Comparison of ENCODE assay signal across 18 cellular contexts in genomic region chr22:39231197-39231950, GRCh38.
"Had no signal": no experiment of that assay in that cellular context is flagged by ENCODE, and none has a peak within 500 bp of the region (broad histone marks: within the 10 kb centered on the region; RNA-seq: fewer than 3 reads in every experiment).

No MANE protein-coding gene starts in this region.

- H3K4me3 ChIP-seq: coronary artery, esophagus squamous epithelium, gastroesophageal sphincter, left lung, smooth muscle cell, thyroid gland had no signal

- H3K9me3 ChIP-seq: esophagus squamous epithelium, gastroesophageal sphincter, left lung, thyroid gland had no signal

- H3K27me3 ChIP-seq: thyroid gland had no signal

- H3K36me3 ChIP-seq: thyroid gland had no signal

- ATAC-seq: activated naive CD8-positive, alpha-beta T cell treated with anti-CD3 and anti-CD28 coated beads, Interleukin-2, amount 50 U/mL, for 24 hours; activated T-cell treated with anti-CD3 and anti-CD28 coated beads, Interleukin-2, amount 50 U/mL, for 72 hours; gastroesophageal sphincter; left lung had no signal

- DNase-seq: activated CD4-positive, alpha-beta memory T cell treated with anti-CD3 and anti-CD28 coated beads for 36 hours; activated CD4-positive, alpha-beta T cell treated with anti-CD3 and anti-CD28 coated beads for 48 hours; activated effector memory CD4-positive, alpha-beta T cell treated with Interleukin-2 at 50 U/mL for 16 hours; activated naive CD4-positive, alpha-beta T cell treated with anti-CD3 and anti-CD28 coated beads for 36 hours; activated naive CD8-positive, alpha-beta T cell treated with anti-CD3 and anti-CD28 coated beads, Interleukin-2, amount 50 U/mL, for 24 hours; activated T-cell treated with anti-CD3 and anti-CD28 coated beads, Interleukin-2, amount 50 U/mL, for 72 hours; cerebellar nuclear complex; esophagus squamous epithelium; head of caudate nucleus; naive B cell; occipital lobe; stimulated activated CD4-positive, alpha-beta T cell treated with anti-CD3 and anti-CD28 coated beads, Interleukin-4, amount 100 ng/mL, for 1 hour; stimulated activated naive CD4-positive, alpha-beta T cell; thyroid gland had no signal
